8 cellular contexts compared by ENCODE assay signal in genomic region chr5:91280942-91281269, GRCh38.
DNase-seq lines count a peak whose midpoint lies in the region; ATAC-seq and TF ChIP-seq lines count a peak whose summit lies in the region.

No MANE protein-coding gene starts in this region.

- H3K27ac ChIP-seq in DND-41 (ENCODE audit: low read length): no peak overlapping the region
- H3K27ac ChIP-seq in HEK293 (ENCODE audit: extremely low read depth, low read depth, low read length): peak overlapping the region; percentile 21
- H3K27ac ChIP-seq in left lung: peak overlapping the region; percentile 91 to 97
- H3K27ac ChIP-seq in urinary bladder (ENCODE audit: low read depth): peak overlapping the region; percentile 38

- intact Hi-C loops in left lung (cut with DNase I): no loop called here

- H3K27ac Mint-ChIP-seq in activated naive CD8-positive, alpha-beta T cell treated with anti-CD3 and anti-CD28 coated beads, Interleukin-2, amount 10 ng/mL, durations not matched to agents 7 days and 5 days: peak overlapping the region; percentile 84

- H3K27me3 ChIP-seq in DND-41 (ENCODE audit: insufficient read depth, low read length, poor library complexity) (peaks cover 6% of the 10 kb centered on the region), left lung (no peaks in the 10 kb centered on the region)

- H3K9me3 ChIP-seq in DND-41 (ENCODE audit: insufficient read depth, low read length, severe bottlenecking): no peaks in the 10 kb centered on the region
- H3K9me3 ChIP-seq in HEK293 (ENCODE audit: control insufficient read depth, insufficient read depth, low read depth, low read length): no peaks in the 10 kb centered on the region
- no peaks in the 10 kb centered on the region for H3K9me3 ChIP-seq in left lung

- H3K79me2 ChIP-seq in DND-41 (ENCODE audit: insufficient read depth, low read length): no peaks in the 10 kb centered on the region

- H3K4me3 ChIP-seq in DND-41 (ENCODE audit: low read depth in 1 of 2, low read length in 2 of 2) (peak overlapping the region in 1 of 2 experiments; percentile 55; a peak in 2 of 4 replicates), HEK293 (ENCODE audit: low read depth, low read length) (peak overlapping the region; percentile 46), left lung (peak overlapping the region; percentile 39 to 41), urinary bladder (ENCODE audit: low read depth, low read length) (peak overlapping the region; percentile 47)

- H3K4me1 Mint-ChIP-seq in activated naive CD8-positive, alpha-beta T cell treated with anti-CD3 and anti-CD28 coated beads, Interleukin-2, amount 10 ng/mL, durations not matched to agents 7 days and 5 days: peaks cover 15% of the 10 kb centered on the region

- no peaks in the 10 kb centered on the region for H3K36me3 ChIP-seq in DND-41 (ENCODE audit: insufficient read depth, low read length)
- no peaks in the 10 kb centered on the region for H3K36me3 ChIP-seq in HEK293 (ENCODE audit: control insufficient read depth in 2 of 2, insufficient read depth in 1 of 2, low read length in 2 of 2)
- H3K36me3 ChIP-seq in left lung: no peaks in the 10 kb centered on the region
- no peaks in the 10 kb centered on the region for H3K36me3 ChIP-seq in urinary bladder (ENCODE audit: insufficient read depth)

- no peak for ATAC-seq in DND-41 (ENCODE audit: insufficient read depth, low read depth)
- no peak for ATAC-seq in activated naive CD8-positive, alpha-beta T cell treated with anti-CD3 and anti-CD28 coated beads, Interleukin-2, amount 10 ng/mL, durations not matched to agents 7 days and 5 days (ENCODE audit: low read depth)
- no peak for ATAC-seq in left lung
- no peak for ATAC-seq in GM21515 (IDR thresholded peaks at IDR 0.05; ENCODE audit: unreplicated experiment)
- ATAC-seq in HG03108 (IDR thresholded peaks at IDR 0.05; ENCODE audit: unreplicated experiment): no peak

- WGBS in urinary bladder: 15% methylated on average over 6 of the region's 6 CpGs

- peak overlapping the region; percentile 81 for H3K4me2 ChIP-seq in DND-41 (ENCODE audit: insufficient read depth, low read length)

- TF ChIP-seq CTCF in DND-41 (IDR thresholded peaks at IDR 0.05; ENCODE audit: borderline replicate concordance, extremely low read depth, low read length, poor library complexity, severe bottlenecking) (no peak), HEK293 (tag by site-specific recombination; IDR thresholded peaks at IDR 0.05) (no peak), left lung (IDR thresholded peaks at IDR 0.05) (no peak)

- peaks cover 7% of the 10 kb centered on the region for H3K27me3 Mint-ChIP-seq in activated naive CD8-positive, alpha-beta T cell treated with anti-CD3 and anti-CD28 coated beads, Interleukin-2, amount 10 ng/mL, durations not matched to agents 7 days and 5 days

- H3K4me3 Mint-ChIP-seq in activated naive CD8-positive, alpha-beta T cell treated with anti-CD3 and anti-CD28 coated beads, Interleukin-2, amount 10 ng/mL, durations not matched to agents 7 days and 5 days: peak overlapping the region; percentile 86

- H4K20me1 ChIP-seq in DND-41 (ENCODE audit: insufficient read depth, low read length): no peaks in the 10 kb centered on the region; the same call in 1 of the 2 replicates

- H3K36me3 Mint-ChIP-seq in activated naive CD8-positive, alpha-beta T cell treated with anti-CD3 and anti-CD28 coated beads, Interleukin-2, amount 10 ng/mL, durations not matched to agents 7 days and 5 days: peaks cover 11% of the 10 kb centered on the region

- H3K4me1 ChIP-seq in DND-41 (ENCODE audit: insufficient read depth, low read length) (peaks cover 18% of the 10 kb centered on the region), HEK293 (ENCODE audit: control insufficient read depth, insufficient read depth, low read length) (no peaks in the 10 kb centered on the region), left lung (peaks cover 0 to 24% of the 10 kb centered on the region in 2 donors), urinary bladder (ENCODE audit: insufficient read depth) (no peaks in the 10 kb centered on the region)

- DNase-seq in DND-41 (no peak), left lung (no peak), Ammon's horn (ENCODE audit: low spot score) (no peak)
- DNase-seq in activated naive CD8-positive, alpha-beta T cell treated with anti-CD3 and anti-CD28 coated beads, Interleukin-2, amount 10 ng/mL, durations not matched to agents 7 days and 5 days: no peak

- H2AFZ ChIP-seq in DND-41 (ENCODE audit: low read depth, low read length): no peak overlapping the region

- H3K9ac ChIP-seq in DND-41 (ENCODE audit: low read depth, low read length): peak overlapping the region; percentile 49; the same call in 1 of the 2 replicates

- H3K9me3 Mint-ChIP-seq in activated naive CD8-positive, alpha-beta T cell treated with anti-CD3 and anti-CD28 coated beads, Interleukin-2, amount 10 ng/mL, durations not matched to agents 7 days and 5 days: peaks cover 11% of the 10 kb centered on the region

- POLR2A ChIA-PET in HEK293 (lab: Yijun Ruan, JAX): interaction anchor here (0.9 to 1.9 kb wide), 6 partner anchors 10 to 371 kb away, joined by 3 to 13 read pairs (median 4); partner anchors contain the start of gene ARRDC3
- POLR2A ChIA-PET in activated naive CD8-positive, alpha-beta T cell treated with anti-CD3 and anti-CD28 coated beads, Interleukin-2, amount 10 ng/mL, durations not matched to agents 7 days and 5 days (lab: Charles Lee): interaction anchor here (1.4 to 2.5 kb wide), 5 partner anchors 11 to 102 kb away, joined by 4 to 22 read pairs (median 6); partner anchors contain the start of gene ARRDC3

- CTCF ChIA-PET in HEK293 (lab: Yijun Ruan, JAX): interaction anchor here (0.6 to 2.4 kb wide), 6 partner anchors 12 to 139 kb away, joined by 3 to 9 read pairs (median 4); no protein-coding TSS in a partner anchor

TF ChIP-seq in HEK293, 187 proteins besides CTCF, POLR2A, EP300 and RAD21 (continues in another document):
- no peak for TF ChIP-seq ZNF621 (tag by site-specific recombination; IDR thresholded peaks at IDR 0.05)
- TF ChIP-seq, protein P1, sequence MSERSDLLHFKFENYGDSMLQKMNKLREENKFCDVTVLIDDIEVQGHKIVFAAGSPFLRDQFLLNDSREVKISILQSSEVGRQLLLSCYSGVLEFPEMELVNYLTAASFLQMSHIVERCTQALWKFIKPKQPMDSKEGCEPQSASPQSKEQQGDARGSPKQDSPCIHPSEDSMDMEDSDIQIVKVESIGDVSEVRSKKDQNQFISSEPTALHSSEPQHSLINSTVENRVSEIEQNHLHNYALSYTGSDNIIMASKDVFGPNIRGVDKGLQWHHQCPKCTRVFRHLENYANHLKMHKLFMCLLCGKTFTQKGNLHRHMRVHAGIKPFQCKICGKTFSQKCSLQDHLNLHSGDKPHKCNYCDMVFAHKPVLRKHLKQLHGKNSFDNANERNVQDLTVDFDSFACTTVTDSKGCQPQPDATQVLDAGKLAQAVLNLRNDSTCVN (tag by site-specific recombination; optimal IDR thresholded peaks at IDR 0.05): no peak
- no peak for TF ChIP-seq ZSCAN4 (tag by site-specific recombination; IDR thresholded peaks at IDR 0.05)
- 0 out of 2 replicates have a peak, but pooled peaks have one; percentile 6 for TF ChIP-seq ZNF366 (tag by site-specific recombination; conservative IDR thresholded peaks at IDR 0.05)
- no peak for TF ChIP-seq ZNF701 (tag by site-specific recombination; IDR thresholded peaks at IDR 0.05)
- no peak for TF ChIP-seq ZBTB1 (tag by site-specific recombination; IDR thresholded peaks at IDR 0.05)
- no peak for TF ChIP-seq SCRT1 (tag by site-specific recombination; IDR thresholded peaks at IDR 0.05; ENCODE audit: borderline replicate concordance)
- no peak for TF ChIP-seq BCL11A (tag by site-specific recombination; IDR thresholded peaks at IDR 0.05; ENCODE audit: low read depth)
- TF ChIP-seq ZNF404 (tag by site-specific recombination; IDR thresholded peaks at IDR 0.05): no peak
- no peak for TF ChIP-seq ZNF707 (tag by site-specific recombination; IDR thresholded peaks at IDR 0.05)
- TF ChIP-seq GFI1B (tag by site-specific recombination; IDR thresholded peaks at IDR 0.05): 0 out of 2 replicates have a peak, but pooled peaks have one; percentile 2
- TF ChIP-seq, protein P2, sequence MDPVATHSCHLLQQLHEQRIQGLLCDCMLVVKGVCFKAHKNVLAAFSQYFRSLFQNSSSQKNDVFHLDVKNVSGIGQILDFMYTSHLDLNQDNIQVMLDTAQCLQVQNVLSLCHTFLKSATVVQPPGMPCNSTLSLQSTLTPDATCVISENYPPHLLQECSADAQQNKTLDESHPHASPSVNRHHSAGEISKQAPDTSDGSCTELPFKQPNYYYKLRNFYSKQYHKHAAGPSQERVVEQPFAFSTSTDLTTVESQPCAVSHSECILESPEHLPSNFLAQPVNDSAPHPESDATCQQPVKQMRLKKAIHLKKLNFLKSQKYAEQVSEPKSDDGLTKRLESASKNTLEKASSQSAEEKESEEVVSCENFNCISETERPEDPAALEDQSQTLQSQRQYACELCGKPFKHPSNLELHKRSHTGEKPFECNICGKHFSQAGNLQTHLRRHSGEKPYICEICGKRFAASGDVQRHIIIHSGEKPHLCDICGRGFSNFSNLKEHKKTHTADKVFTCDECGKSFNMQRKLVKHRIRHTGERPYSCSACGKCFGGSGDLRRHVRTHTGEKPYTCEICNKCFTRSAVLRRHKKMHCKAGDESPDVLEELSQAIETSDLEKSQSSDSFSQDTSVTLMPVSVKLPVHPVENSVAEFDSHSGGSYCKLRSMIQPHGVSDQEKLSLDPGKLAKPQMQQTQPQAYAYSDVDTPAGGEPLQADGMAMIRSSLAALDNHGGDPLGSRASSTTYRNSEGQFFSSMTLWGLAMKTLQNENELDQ (tag by site-specific recombination; IDR thresholded peaks at IDR 0.05; ENCODE audit: low read depth): no peak
